ENCODE assay signal across 10 cellular contexts in genomic region chr17:75738218-75738802, GRCh38. TPM values are rescaled to one million over a fixed set of nuclear protein-coding genes. Genes with fewer than 3 reads are reported as not detected.
A peak's percentile ranks its signal among the peaks of the same experiment; 100 is the strongest.
DNase-seq lines count a peak whose midpoint lies in the region; ATAC-seq and TF ChIP-seq lines count a peak whose summit lies in the region.
"Had no signal": no experiment of that assay in that cellular context is flagged by ENCODE, and none has a peak within 500 bp of the region (broad histone marks: within the 10 kb centered on the region; RNA-seq: fewer than 3 reads in every experiment).

No MANE protein-coding gene starts in this region.

- CTCF ChIA-PET in GM10248 (lab: Yijun Ruan, JAX) = interaction anchor here (0.8 to 5.9 kb wide), 17 partner anchors 9 to 264 kb away, joined by 3 to 75 read pairs (median 4); partner anchors contain the start of genes GALK1 and SMIM5

- H3K36me3 Mint-ChIP-seq in neural progenitor cell = no peaks in the 10 kb centered on the region

- TF ChIP-seq CTCF in GM10248 (IDR thresholded peaks at IDR 0.05; ENCODE audit: control extremely low read depth, extremely low read depth, low read depth, missing control alignments) (no peak), brain microvascular endothelial cell (IDR thresholded peaks at IDR 0.05; ENCODE audit: low read depth, low read length, missing control alignments) (no peak), neural progenitor cell (IDR thresholded peaks at IDR 0.05) (no peak), prostate gland (IDR thresholded peaks at IDR 0.05) (no peak)

- in situ Hi-C loops in brain microvascular endothelial cell (cut with HindIII; ENCODE audit: low pct_ligation_motif_present, low sequenced_read_pairs) = no loop called here

- H3K4me2 ChIP-seq in neural progenitor cell = no peak overlapping the region

- no peak overlapping the region for H3K27ac ChIP-seq in brain microvascular endothelial cell
- no peak overlapping the region for H3K27ac ChIP-seq in neural progenitor cell
- H3K27ac ChIP-seq in prostate gland = no peak overlapping the region
- H3K27ac ChIP-seq: gastrocnemius medialis had no signal

- no peaks in the 10 kb centered on the region for H3K79me2 ChIP-seq in neural progenitor cell (ENCODE audit: low read depth)

- WGBS in prostate gland = 70% methylated on average over 14 of the region's 14 CpGs

- peaks cover 10% of the 10 kb centered on the region for H3K27me3 Mint-ChIP-seq in neural progenitor cell (ENCODE audit: insufficient read depth, low read depth)

- H3K9me3 ChIP-seq in neural progenitor cell (ENCODE audit: low read depth) (no peaks in the 10 kb centered on the region), prostate gland (no peaks in the 10 kb centered on the region)
- H3K9me3 ChIP-seq: gastrocnemius medialis had no signal

- DNase-seq in GM10248 (ENCODE audit: extremely low spot score) (peak; percentile 53), MV-4-11 (lab: John Stamatoyannopoulos, UW) (peak; percentile 90), brain microvascular endothelial cell (peak; percentile 18), neural progenitor cell (ENCODE audit: low spot score) (no peak), prostate gland (ENCODE audit: low spot score) (no peak)
- DNase-seq: gastrocnemius medialis; stimulated activated naive CD4-positive, alpha-beta T cell treated with Interleukin-2 at 50 U/mL for 16 hours had no signal

- POLR2A ChIA-PET in GM10248 (lab: Yijun Ruan, JAX) = no interaction called here

- no peak for TF ChIP-seq POLR2A in prostate gland (IDR thresholded peaks at IDR 0.05)

- H3K4me1 Mint-ChIP-seq in neural progenitor cell = peaks cover 6% of the 10 kb centered on the region

- no peaks in the 10 kb centered on the region for H3K9me3 Mint-ChIP-seq in neural progenitor cell

- peak overlapping the region; percentile 90 for H3K27ac Mint-ChIP-seq in neural progenitor cell

- intact Hi-C loops in prostate gland (cut with DNase I) = no loop called here

- H3K4me3 ChIP-seq in brain microvascular endothelial cell (ENCODE audit: low read depth, low read length) (no peak overlapping the region), neural progenitor cell (no peak overlapping the region), prostate gland (no peak overlapping the region)
- H3K4me3 ChIP-seq: gastrocnemius medialis had no signal

- no peaks in the 10 kb centered on the region for H4K20me1 ChIP-seq in neural progenitor cell (ENCODE audit: low read depth)

- ATAC-seq in HG02840 (IDR thresholded peaks at IDR 0.05; ENCODE audit: low FRiP score, unreplicated experiment) (no peak), GM21447 (IDR thresholded peaks at IDR 0.05; ENCODE audit: unreplicated experiment) (no peak), GM21529 (IDR thresholded peaks at IDR 0.05; ENCODE audit: unreplicated experiment) (no peak)
- ATAC-seq: gastrocnemius medialis had no signal

- H3K27me3 ChIP-seq in brain microvascular endothelial cell (replicated peaks) (no peaks in the 10 kb centered on the region), neural progenitor cell (no peaks in the 10 kb centered on the region), prostate gland (replicated peaks; ENCODE audit: insufficient read depth) (no peaks in the 10 kb centered on the region)
- H3K27me3 ChIP-seq: gastrocnemius medialis had no signal

- no peaks in the 10 kb centered on the region for H3K36me3 ChIP-seq in brain microvascular endothelial cell (replicated peaks)
- H3K36me3 ChIP-seq in neural progenitor cell = no peaks in the 10 kb centered on the region
- H3K36me3 ChIP-seq in prostate gland = no peaks in the 10 kb centered on the region
- H3K36me3 ChIP-seq: gastrocnemius medialis had no signal

- H3K4me1 ChIP-seq in neural progenitor cell = no peaks in the 10 kb centered on the region
- H3K4me1 ChIP-seq in prostate gland (replicated peaks) = no peaks in the 10 kb centered on the region
- H3K4me1 ChIP-seq: gastrocnemius medialis had no signal

- no peak overlapping the region for H3K4me3 Mint-ChIP-seq in neural progenitor cell

- H3K9ac ChIP-seq in neural progenitor cell = no peak overlapping the region

- no peaks in the 10 kb centered on the region for H3F3A ChIP-seq in neural progenitor cell (ENCODE audit: low read depth)

- no peak overlapping the region for H2AFZ ChIP-seq in neural progenitor cell (replicated peaks)

RNA-seq across cellular contexts. Expression of gene ITGB4, which starts 17.1 kb away (rescaled TPM):
- total RNA-seq in neural progenitor cell (ENCODE audit: low replicate concordance) = 1.1 TPM in 1 of 2 replicates, not detected in the other
- 100 to 1,000 TPM in 1 of 2 donors, 10 to 100 TPM in 1; 81.0 to 105 TPM for total RNA-seq in prostate gland

RNA-seq across cellular contexts. Expression of gene GALK1, which starts 26.7 kb away (rescaled TPM):
- total RNA-seq in neural progenitor cell (ENCODE audit: low replicate concordance) = 6.5 and 27.3 TPM in 2 replicates
- total RNA-seq in prostate gland = 10 to 100 TPM; 28.1 to 28.5 TPM

RNA-seq across cellular contexts. Expression of gene UNK, which starts 46.3 kb away (rescaled TPM):
- total RNA-seq in neural progenitor cell (ENCODE audit: low replicate concordance) (38.5 and 43.0 TPM in 2 replicates), prostate gland (10 to 100 TPM; 68.9 to 72.5 TPM)

Comparison
In these comparisons a context has a peak if more than half of its experiments do, and no peak if none do; other contexts are left out.
1. DNase-seq: peak in GM10248 (single experiment), MV-4-11 (single experiment) and brain microvascular endothelial cell (single experiment); none in neural progenitor cell (single experiment) and prostate gland (single experiment).
2. RNA of gene ITGB4, which starts 17.1 kb away (total RNA-seq): 81.0 to 105 TPM in prostate gland; 1.1 TPM in neural progenitor cell; every median in the first group is over 10 times any median in the second.